Comparison of ENCODE assay signal across 16 cellular contexts in the genomic region with DNA sequence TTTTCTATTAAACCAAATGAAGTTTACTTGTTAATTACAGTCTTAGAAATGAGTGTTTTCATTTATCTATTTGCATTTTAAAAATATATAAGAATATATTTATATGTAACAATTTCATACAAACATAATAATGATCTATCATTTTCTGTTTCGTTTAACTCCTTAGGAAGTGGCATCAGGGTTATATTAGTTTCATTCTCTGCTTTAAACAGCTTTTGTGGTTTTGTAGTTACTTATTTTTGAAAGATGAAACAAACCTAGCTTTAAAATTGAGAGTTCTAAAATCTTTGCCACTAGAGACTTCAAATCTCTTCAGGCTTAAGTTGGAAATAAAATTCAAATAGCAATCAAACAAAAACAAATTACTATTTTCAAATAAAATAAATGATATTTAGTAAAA.
DNase-seq lines count a peak whose midpoint lies in the region; ATAC-seq and TF ChIP-seq lines count a peak whose summit lies in the region.
"Had no signal": no experiment of that assay in that cellular context is flagged by ENCODE, and none has a peak within 500 bp of the region (broad histone marks: within the 10 kb centered on the region; RNA-seq: fewer than 3 reads in every experiment).

No MANE protein-coding gene starts in this region.

- no peaks in the 10 kb centered on the region for H3K79me2 ChIP-seq in DND-41 (ENCODE audit: insufficient read depth, low read length)
- no peaks in the 10 kb centered on the region for H3K79me2 ChIP-seq in Karpas-422 (ENCODE audit: low read length)

- no peak overlapping the region for H3K27ac ChIP-seq in DND-41 (ENCODE audit: low read length)
- no peak overlapping the region for H3K27ac ChIP-seq in Karpas-422 (ENCODE audit: low read length)
- H3K27ac ChIP-seq: A549, ascending aorta, esophagus muscularis mucosa had no signal

- no peak overlapping the region for H2AFZ ChIP-seq in DND-41 (ENCODE audit: low read depth, low read length)
- H2AFZ ChIP-seq in Karpas-422 (ENCODE audit: low read length), result no peak overlapping the region

- 0 out of 3 replicates have a peak, but pooled peaks have one; percentile 39 for ATAC-seq in DND-41 (ENCODE audit: insufficient read depth, low read depth)
- peak; percentile 89 for ATAC-seq in GM19397 (IDR thresholded peaks at IDR 0.05; ENCODE audit: unreplicated experiment)
- ATAC-seq in HG02642 (IDR thresholded peaks at IDR 0.05; ENCODE audit: poor library complexity, unreplicated experiment), result peak; percentile 85
- peak; percentile 96 for ATAC-seq in HG03175 (IDR thresholded peaks at IDR 0.05; ENCODE audit: unreplicated experiment)
- ATAC-seq: A549; activated T-helper 17 cell treated with anti-CD3 and anti-CD28 coated beads, Interleukin-2, amount 50 U/mL, for 72 hours; left cardiac atrium had no signal

- H3K36me3 ChIP-seq in DND-41 (ENCODE audit: insufficient read depth, low read length), result no peaks in the 10 kb centered on the region
- H3K36me3 ChIP-seq in Karpas-422 (ENCODE audit: insufficient read depth, low read length), result no peaks in the 10 kb centered on the region
- H3K36me3 ChIP-seq: ascending aorta, esophagus muscularis mucosa had no signal

- H3K27me3 ChIP-seq in DND-41 (ENCODE audit: insufficient read depth, low read length, poor library complexity) (no peaks in the 10 kb centered on the region), Karpas-422 (ENCODE audit: low read length) (no peaks in the 10 kb centered on the region)
- H3K27me3 ChIP-seq: ascending aorta, esophagus muscularis mucosa had no signal

- no peaks in the 10 kb centered on the region for H3K4me1 ChIP-seq in DND-41 (ENCODE audit: insufficient read depth, low read length)
- no peaks in the 10 kb centered on the region for H3K4me1 ChIP-seq in Karpas-422 (ENCODE audit: low read length)
- H3K4me1 ChIP-seq: A549, ascending aorta, esophagus muscularis mucosa had no signal

- DNase-seq in DND-41, result no peak
- DNase-seq in nucleus accumbens (lab: John Stamatoyannopoulos, UW), result no peak
- no peak for DNase-seq in Karpas-422
- DNase-seq in GOT3 (lab: John Stamatoyannopoulos, UW), result no peak
- no peak for DNase-seq in AML-193 (lab: John Stamatoyannopoulos, UW)
- DNase-seq: activated CD4-positive, alpha-beta memory T cell treated with anti-CD3 and anti-CD28 coated beads for 36 hours; left cardiac atrium; NCI-H1105; NCI-H226 had no signal

- TF ChIP-seq CTCF in DND-41 (IDR thresholded peaks at IDR 0.05; ENCODE audit: borderline replicate concordance, extremely low read depth, low read length, poor library complexity, severe bottlenecking), result no peak

- no peak overlapping the region for H3K4me3 ChIP-seq in DND-41 (ENCODE audit: low read depth in 1 of 2, low read length in 2 of 2)
- no peak overlapping the region for H3K4me3 ChIP-seq in Karpas-422 (ENCODE audit: low read length)
- H3K4me3 ChIP-seq: A549, ascending aorta, esophagus muscularis mucosa had no signal

- H3K9ac ChIP-seq in DND-41 (ENCODE audit: low read depth, low read length) (no peak overlapping the region), Karpas-422 (ENCODE audit: low read length) (no peak overlapping the region)

- no peaks in the 10 kb centered on the region for H4K20me1 ChIP-seq in DND-41 (ENCODE audit: insufficient read depth, low read length)
- no peaks in the 10 kb centered on the region for H4K20me1 ChIP-seq in Karpas-422 (ENCODE audit: insufficient read depth, low read depth, low read length)

- H3K9me3 ChIP-seq in DND-41 (ENCODE audit: insufficient read depth, low read length, severe bottlenecking) (no peaks in the 10 kb centered on the region), Karpas-422 (ENCODE audit: low read length) (peaks cover 14% of the 10 kb centered on the region)
- H3K9me3 ChIP-seq: A549, ascending aorta, esophagus muscularis mucosa had no signal

- H3K4me2 ChIP-seq in DND-41 (ENCODE audit: insufficient read depth, low read length), result no peak overlapping the region
- H3K4me2 ChIP-seq in Karpas-422 (ENCODE audit: low read depth, low read length, poor library complexity, severe bottlenecking), result no peak overlapping the region
- H3K4me2 ChIP-seq: A549 had no signal

- no peaks in the 10 kb centered on the region for H3K9me2 ChIP-seq in Karpas-422 (replicated peaks; ENCODE audit: insufficient read depth, low read length)

Comparison
In these comparisons a context has a peak if more than half of its experiments do, and no peak if none do; other contexts are left out.
1. ATAC-seq: peak in every context shown above with its lines; median percentile 96 in HG03175; 89 in GM19397; 85 in HG02642; 39 in DND-41.